Comparison of ENCODE assay signal across 8 cellular contexts in genomic region chr9:133144142-133144886, GRCh38. TPM values are rescaled to one million over a fixed set of nuclear protein-coding genes. Genes with fewer than 3 reads are reported as not detected.
DNase-seq lines count a peak whose midpoint lies in the region; ATAC-seq lines count a peak whose summit lies in the region.

No MANE protein-coding gene starts in this region.

- H3K4me3 ChIP-seq in effector memory CD4-positive, alpha-beta T cell (ENCODE audit: insufficient read depth, low read depth, low read length, poor library complexity, severe bottlenecking): peak overlapping the region; percentile 39
- H3K4me3 ChIP-seq in mononuclear cell (ENCODE audit: low read length): peak overlapping the region; percentile 17

- peak; percentile 39 for ATAC-seq in HG03103 (IDR thresholded peaks at IDR 0.05; ENCODE audit: low read depth, unreplicated experiment)

- H3K36me3 ChIP-seq in effector memory CD4-positive, alpha-beta T cell (ENCODE audit: control insufficient read depth, insufficient read depth, low read length): peaks cover 8% of the 10 kb centered on the region

- no peaks in the 10 kb centered on the region for H3K27me3 ChIP-seq in effector memory CD4-positive, alpha-beta T cell (replicated peaks; ENCODE audit: control insufficient read depth, insufficient read depth, low read length, poor library complexity, severe bottlenecking)
- H3K27me3 ChIP-seq in mononuclear cell (ENCODE audit: insufficient read depth, low read length): no peaks in the 10 kb centered on the region

- H3K4me1 ChIP-seq in effector memory CD4-positive, alpha-beta T cell (ENCODE audit: control insufficient read depth, insufficient read depth, low read length, poor library complexity, severe bottlenecking): peaks cover 76% of the 10 kb centered on the region
- peaks cover 64% of the 10 kb centered on the region for H3K4me1 ChIP-seq in mononuclear cell (ENCODE audit: insufficient read depth, low read length)

- H3K27ac ChIP-seq in effector memory CD4-positive, alpha-beta T cell (ENCODE audit: insufficient read depth, low read length, poor library complexity, severe bottlenecking): peak overlapping the region; percentile 98

- H3K9me3 ChIP-seq in effector memory CD4-positive, alpha-beta T cell (ENCODE audit: control insufficient read depth, low read length): no peaks in the 10 kb centered on the region
- H3K9me3 ChIP-seq in mononuclear cell (ENCODE audit: low read depth, low read length): no peaks in the 10 kb centered on the region

- DNase-seq in SIG-M5 treated with dmso at 0.1 percent for 504 hours (lab: John Stamatoyannopoulos, UW; ENCODE audit: unreplicated experiment) (peak; percentile 55), SIG-M5 (lab: John Stamatoyannopoulos, UW) (no peak), NCI-H82 (lab: John Stamatoyannopoulos, UW) (peak; percentile 78)
- peak; percentile 68 to 88 for DNase-seq in activated CD8-positive, alpha-beta memory T cell treated with anti-CD3 and anti-CD28 coated beads for 1 hour (ENCODE audit: extremely low read depth in 1 of 2, low read depth in 1 of 2)
- peak; percentile 91 to 93 (median 92) for DNase-seq in effector memory CD4-positive, alpha-beta T cell
- DNase-seq in stimulated activated CD8-positive, alpha-beta memory T cell treated with anti-CD3 and anti-CD28 coated beads, Interleukin-4, amount 100 ng/mL, for 1 hour (ENCODE audit: low read depth in 2 of 2, low spot score in 1 of 2): peak; percentile 74 to 90

RNA-seq across cellular contexts. Expression of gene GBGT1, which starts 19.4 kb away (rescaled TPM):
- 5.6 TPM for total RNA-seq in mononuclear cell

RNA-seq across cellular contexts. Expression of gene RALGDS, which starts 23.3 kb away (rescaled TPM):
- total RNA-seq in mononuclear cell: 59.0 TPM
